ENCODE assay signal across 15 cellular contexts in the genomic region with DNA sequence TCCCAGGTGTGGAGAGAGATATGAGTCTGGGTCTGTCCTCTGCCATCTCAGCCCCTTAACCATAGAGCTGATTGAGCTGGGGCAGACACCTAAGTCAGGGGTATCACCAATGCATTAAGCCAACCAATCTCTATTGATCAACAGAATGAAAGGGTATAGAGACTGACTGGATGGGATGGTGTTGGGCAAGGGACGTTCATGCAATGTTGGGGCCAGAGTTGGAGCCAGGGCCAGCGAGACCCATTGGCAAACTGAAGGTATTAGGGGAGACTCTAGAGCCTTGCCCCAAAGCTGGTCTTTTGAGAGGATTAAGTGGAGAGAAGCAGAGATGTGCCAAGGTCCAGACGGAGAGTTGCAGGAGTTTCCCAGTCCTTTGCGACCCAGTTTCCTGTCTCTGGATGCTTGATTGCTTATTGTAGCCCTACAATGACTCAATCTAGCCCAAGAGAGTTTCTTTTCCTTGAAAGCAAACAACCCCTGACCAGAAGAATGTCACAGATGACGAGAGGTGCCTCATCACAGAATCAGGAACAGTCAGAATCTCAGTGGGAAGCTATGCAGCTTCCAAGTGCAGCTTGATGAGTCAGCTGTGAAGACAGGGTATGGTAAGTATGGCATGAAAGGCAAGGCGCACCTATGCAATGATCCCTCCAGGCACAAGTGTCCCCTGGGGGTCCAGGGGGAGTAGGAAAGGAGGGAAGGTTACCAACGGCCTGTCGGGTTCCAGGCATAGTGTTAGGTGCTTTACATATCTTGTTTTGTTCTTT.
DNase-seq lines count a peak whose midpoint lies in the region; ATAC-seq and TF ChIP-seq lines count a peak whose summit lies in the region.
"Had no signal": no experiment of that assay in that cellular context is flagged by ENCODE, and none has a peak within 500 bp of the region (broad histone marks: within the 10 kb centered on the region; RNA-seq: fewer than 3 reads in every experiment).

No MANE protein-coding gene starts in this region.

- no peak overlapping the region for H3K27ac ChIP-seq in PC-3 (ENCODE audit: low read length)
- H3K27ac ChIP-seq: 22Rv1, gastrocnemius medialis had no signal

- H3K4me1 Mint-ChIP-seq in stimulated activated effector memory CD8-positive, alpha-beta T cell treated with anti-CD3 and anti-CD28 coated beads, Interleukin-12 subunit alpha, Interleukin-12 subunit beta, amount 100 ng/mL, for 72 hours, result no peaks in the 10 kb centered on the region
- H3K4me1 Mint-ChIP-seq: nephron had no signal

- H3K9me2 ChIP-seq in PC-3 (replicated peaks; ENCODE audit: low read length), result no peaks in the 10 kb centered on the region

- peaks cover 8% of the 10 kb centered on the region; the same call in 1 of the 2 replicates for H3K4me1 ChIP-seq in PC-3 (ENCODE audit: insufficient read depth, low read length)
- H3K4me1 ChIP-seq: gastrocnemius medialis had no signal

- no peaks in the 10 kb centered on the region for H3K79me2 ChIP-seq in PC-3 (ENCODE audit: low read length)

- no peak overlapping the region for H2AFZ ChIP-seq in PC-3 (ENCODE audit: low read length)

- TF ChIP-seq CTCF in PC-3 (conservative IDR thresholded peaks at IDR 0.05; ENCODE audit: low read depth, low read length) (no peak), epithelial cell of proximal tubule (conservative IDR thresholded peaks at IDR 0.05; ENCODE audit: low read depth, low read length) (no peak)

- no peak overlapping the region for H3K4me3 Mint-ChIP-seq in stimulated activated effector memory CD8-positive, alpha-beta T cell treated with anti-CD3 and anti-CD28 coated beads, Interleukin-12 subunit alpha, Interleukin-12 subunit beta, amount 100 ng/mL, for 72 hours
- H3K4me3 Mint-ChIP-seq: nephron had no signal

- H3K4me3 ChIP-seq in PC-3 (ENCODE audit: low read length), result no peak overlapping the region
- no peak overlapping the region for H3K4me3 ChIP-seq in epithelial cell of proximal tubule (ENCODE audit: low read depth, low read length)
- H3K4me3 ChIP-seq: gastrocnemius medialis, GM12878 had no signal

- intact Hi-C loops in PC-3 (cut with micrococcal nuclease), result no loop called here

- H3K36me3 Mint-ChIP-seq in stimulated activated effector memory CD8-positive, alpha-beta T cell treated with anti-CD3 and anti-CD28 coated beads, Interleukin-12 subunit alpha, Interleukin-12 subunit beta, amount 100 ng/mL, for 72 hours, result no peaks in the 10 kb centered on the region

- ATAC-seq in PC-3 (peak; percentile 51; the same call in 1 of the 2 replicates), HG03280 (IDR thresholded peaks at IDR 0.05; ENCODE audit: unreplicated experiment) (no peak), GM18870 (IDR thresholded peaks at IDR 0.05; ENCODE audit: unreplicated experiment) (no peak)
- peak; percentile 40 for ATAC-seq in stimulated activated effector memory CD8-positive, alpha-beta T cell treated with anti-CD3 and anti-CD28 coated beads, Interleukin-12 subunit alpha, Interleukin-12 subunit beta, amount 100 ng/mL, for 72 hours
- ATAC-seq: gastrocnemius medialis, GM12878 had no signal

- CTCF ChIA-PET in PC-3 (lab: Charles Lee), result no interaction called here

- H3K9me3 Mint-ChIP-seq in stimulated activated effector memory CD8-positive, alpha-beta T cell treated with anti-CD3 and anti-CD28 coated beads, Interleukin-12 subunit alpha, Interleukin-12 subunit beta, amount 100 ng/mL, for 72 hours, result no peaks in the 10 kb centered on the region
- H3K9me3 Mint-ChIP-seq: nephron had no signal

- H3K9ac ChIP-seq in PC-3 (ENCODE audit: low read length), result no peak overlapping the region

- H3K4me2 ChIP-seq in PC-3 (ENCODE audit: low read length), result peak overlapping the region; percentile 30; the same call in 1 of the 2 replicates

- DNase-seq in DMS53 (lab: John Stamatoyannopoulos, UW), result peak; percentile 41
- no peak for DNase-seq in DMS53 treated with DMSO at 0.1 percent for 48 hours (lab: John Stamatoyannopoulos, UW; ENCODE audit: unreplicated experiment)
- DNase-seq in PC-3, result peak; percentile 88
- peak; percentile 36 for DNase-seq in epithelial cell of proximal tubule (ENCODE audit: low read depth)
- no peak for DNase-seq in stimulated activated effector memory CD8-positive, alpha-beta T cell treated with anti-CD3 and anti-CD28 coated beads, Interleukin-12 subunit alpha, Interleukin-12 subunit beta, amount 100 ng/mL, for 72 hours (ENCODE audit: low spot score in 2 of 2)
- no peak for DNase-seq in Kasumi-1 (lab: John Stamatoyannopoulos, UW)
- DNase-seq: DMS 273 treated with DMSO at 0.1 percent for 48 hours, gastrocnemius medialis, GOT3, NCI-H1694 treated with DMSO at 0.1 percent for 48 hours had no signal

- POLR2A ChIA-PET in PC-3 (lab: Charles Lee; ENCODE audit: unreplicated experiment), result no interaction called here

- H3F3A ChIP-seq in PC-3 (ENCODE audit: low read length, unreplicated experiment), result no peaks in the 10 kb centered on the region

- H3K9me3 ChIP-seq in PC-3 (ENCODE audit: low read length), result no peaks in the 10 kb centered on the region
- H3K9me3 ChIP-seq: gastrocnemius medialis had no signal

- BruUV-seq in PC-3 (replicated peaks; lab: Mats Ljungman, UMichigan), result no TSS peak

- H3K27me3 ChIP-seq in PC-3 (ENCODE audit: low read length), result peaks cover 52% of the 10 kb centered on the region
- H3K27me3 ChIP-seq: gastrocnemius medialis had no signal

- no peaks in the 10 kb centered on the region for H4K20me1 ChIP-seq in PC-3 (ENCODE audit: low read length)

- H3K27ac Mint-ChIP-seq in stimulated activated effector memory CD8-positive, alpha-beta T cell treated with anti-CD3 and anti-CD28 coated beads, Interleukin-12 subunit alpha, Interleukin-12 subunit beta, amount 100 ng/mL, for 72 hours, result no peak overlapping the region
- H3K27ac Mint-ChIP-seq: nephron had no signal

- no peaks in the 10 kb centered on the region for H3K36me3 ChIP-seq in PC-3 (ENCODE audit: low read depth, low read length)
- H3K36me3 ChIP-seq: gastrocnemius medialis had no signal

Comparison
In these comparisons a context has a peak if more than half of its experiments do, and no peak if none do; other contexts are left out.
1. DNase-seq: peak in DMS53 (single experiment), PC-3 (single experiment) and epithelial cell of proximal tubule (single experiment); none in DMS53 treated with DMSO at 0.1 percent for 48 hours (single experiment), stimulated activated effector memory CD8-positive, alpha-beta T cell treated with anti-CD3 and anti-CD28 coated beads, Interleukin-12 subunit alpha, Interleukin-12 subunit beta, amount 100 ng/mL, for 72 hours (0 of 2) and Kasumi-1 (0 of 2).
2. ATAC-seq: peak in PC-3 (single experiment) and stimulated activated effector memory CD8-positive, alpha-beta T cell treated with anti-CD3 and anti-CD28 coated beads, Interleukin-12 subunit alpha, Interleukin-12 subunit beta, amount 100 ng/mL, for 72 hours (single experiment); none in HG03280 (single experiment) and GM18870 (single experiment).